22 cellular contexts compared by ENCODE assay signal in genomic region chr11:126766425-126766824, GRCh38.
DNase-seq lines count a peak whose midpoint lies in the region; ATAC-seq and TF ChIP-seq lines count a peak whose summit lies in the region.
"Had no signal": no experiment of that assay in that cellular context is flagged by ENCODE, and none has a peak within 500 bp of the region (broad histone marks: within the 10 kb centered on the region; RNA-seq: fewer than 3 reads in every experiment).

No MANE protein-coding gene starts in this region.

- ATAC-seq in lower lobe of right lung (peak; percentile 69 to 76), GM19328 (IDR thresholded peaks at IDR 0.05; ENCODE audit: unreplicated experiment) (no peak)
- ATAC-seq: activated T-helper 17 cell treated with anti-CD3 and anti-CD28 coated beads, Interleukin-2, amount 50 U/mL, for 72 hours; CD8-positive, alpha-beta T cell; left lobe of liver; stimulated activated naive B cell treated with anti-CD40 and anti-IgM and Interleukin-4, amounts not matched to agents 10 μg/mL and 1 μg/mL and 100 μg/mL, for 72 hours had no signal

- H3K27ac ChIP-seq in Karpas-422 (ENCODE audit: low read length) (no peak overlapping the region), OCI-LY7 (ENCODE audit: low read depth, low read length, poor library complexity, severe bottlenecking) (no peak overlapping the region), lower lobe of right lung (no peak overlapping the region)
- H3K27ac ChIP-seq: esophagus squamous epithelium, thyroid gland had no signal

- CTCF ChIA-PET in Calu3 (lab: Charles Lee) (no interaction called here), OCI-LY7 (lab: Charles Lee; ENCODE audit: unreplicated experiment) (no interaction called here)

- BruUV-seq in Calu3 (replicated peaks; lab: Mats Ljungman, UMichigan) (no TSS peak), OCI-LY7 (replicated peaks; lab: Mats Ljungman, UMichigan) (no TSS peak)

- H3K9ac ChIP-seq in Karpas-422 (ENCODE audit: low read length) = no peak overlapping the region

- H3K9me3 Mint-ChIP-seq in Calu3 (ENCODE audit: low read depth, unreplicated experiment) = peaks cover 2% of the 10 kb centered on the region
- H3K9me3 Mint-ChIP-seq in activated CD4-positive, alpha-beta T cell treated with anti-CD3 and anti-CD28 coated beads, Interleukin-2, amount 10 ng/mL, durations not matched to agents 24 days and 14 days = no peaks in the 10 kb centered on the region
- H3K9me3 Mint-ChIP-seq: CD8-positive, alpha-beta T cell had no signal

- no peaks in the 10 kb centered on the region for H3K36me3 ChIP-seq in Karpas-422 (ENCODE audit: insufficient read depth, low read length)
- H3K36me3 ChIP-seq in OCI-LY7 (ENCODE audit: insufficient read depth, low read length) = no peaks in the 10 kb centered on the region
- no peaks in the 10 kb centered on the region for H3K36me3 ChIP-seq in lower lobe of right lung
- H3K36me3 ChIP-seq: esophagus squamous epithelium, thyroid gland had no signal

- H3K79me2 ChIP-seq in Karpas-422 (ENCODE audit: low read length) (no peaks in the 10 kb centered on the region), OCI-LY7 (ENCODE audit: insufficient read depth, low read depth, low read length) (no peaks in the 10 kb centered on the region)

- H3K27ac Mint-ChIP-seq in Calu3 (ENCODE audit: unreplicated experiment) = no peak overlapping the region
- H3K27ac Mint-ChIP-seq in activated CD4-positive, alpha-beta T cell treated with anti-CD3 and anti-CD28 coated beads, Interleukin-2, amount 10 ng/mL, durations not matched to agents 24 days and 14 days = no peak overlapping the region
- H3K27ac Mint-ChIP-seq: activated naive CD8-positive, alpha-beta T cell; activated T-helper 17 cell treated with anti-CD3 and anti-CD28 coated beads, Interleukin-2, amount 50 U/mL, for 72 hours; CD8-positive, alpha-beta T cell; progenitor cell of endocrine pancreas; stimulated activated naive B cell treated with anti-CD40 and anti-IgM and Interleukin-4, amounts not matched to agents 10 μg/mL and 1 μg/mL and 100 μg/mL, for 72 hours had no signal

- no peaks in the 10 kb centered on the region for H3K4me1 Mint-ChIP-seq in Calu3 (ENCODE audit: low read depth, unreplicated experiment)
- no peaks in the 10 kb centered on the region for H3K4me1 Mint-ChIP-seq in activated CD4-positive, alpha-beta T cell treated with anti-CD3 and anti-CD28 coated beads, Interleukin-2, amount 10 ng/mL, durations not matched to agents 24 days and 14 days
- H3K4me1 Mint-ChIP-seq: activated T-helper 17 cell treated with anti-CD3 and anti-CD28 coated beads, Interleukin-2, amount 50 U/mL, for 72 hours; neural crest cell; stimulated activated naive B cell treated with anti-CD40 and anti-IgM and Interleukin-4, amounts not matched to agents 10 μg/mL and 1 μg/mL and 100 μg/mL, for 72 hours had no signal

- H2AFZ ChIP-seq in Karpas-422 (ENCODE audit: low read length) = 0 out of 2 replicates have a peak overlapping the region, but pooled peaks have one; percentile 21
- no peak overlapping the region for H2AFZ ChIP-seq in OCI-LY7 (ENCODE audit: low read length)

- intact Hi-C loops in Calu3 (cut with micrococcal nuclease; ENCODE audit: unreplicated experiment) (no loop called here), OCI-LY7 (cut with micrococcal nuclease; ENCODE audit: unreplicated experiment) (no loop called here), lower lobe of right lung (cut with DNase I) (no loop called here)
- intact Hi-C loops in activated CD4-positive, alpha-beta T cell treated with anti-CD3 and anti-CD28 coated beads, Interleukin-2, amount 10 ng/mL, durations not matched to agents 24 days and 14 days (cut with micrococcal nuclease) = no loop called here

- H3K9me3 ChIP-seq in Karpas-422 (ENCODE audit: low read length) = no peaks in the 10 kb centered on the region
- no peaks in the 10 kb centered on the region for H3K9me3 ChIP-seq in OCI-LY7 (ENCODE audit: low read length)
- no peaks in the 10 kb centered on the region for H3K9me3 ChIP-seq in lower lobe of right lung
- H3K9me3 ChIP-seq: esophagus squamous epithelium, thyroid gland had no signal

- H3K36me3 Mint-ChIP-seq in Calu3 (ENCODE audit: insufficient read depth, unreplicated experiment) = no peaks in the 10 kb centered on the region
- H3K36me3 Mint-ChIP-seq in activated CD4-positive, alpha-beta T cell treated with anti-CD3 and anti-CD28 coated beads, Interleukin-2, amount 10 ng/mL, durations not matched to agents 24 days and 14 days (ENCODE audit: low read depth) = no peaks in the 10 kb centered on the region
- H3K36me3 Mint-ChIP-seq: activated naive CD8-positive, alpha-beta T cell; CD8-positive, alpha-beta T cell; stimulated activated naive B cell treated with anti-CD40 and anti-IgM and Interleukin-4, amounts not matched to agents 10 μg/mL and 1 μg/mL and 100 μg/mL, for 72 hours had no signal

- in situ Hi-C loops in GM13976 (cut with MboI; ENCODE audit: low sequenced_read_pairs, unreplicated experiment) = no loop called here

- H3K4me1 ChIP-seq in Karpas-422 (ENCODE audit: low read length) (peaks cover 25% of the 10 kb centered on the region), OCI-LY7 (ENCODE audit: insufficient read depth, low read length, poor library complexity, severe bottlenecking) (no peaks in the 10 kb centered on the region), lower lobe of right lung (no peaks in the 10 kb centered on the region)
- H3K4me1 ChIP-seq: esophagus squamous epithelium, thyroid gland had no signal

- H3K9me2 ChIP-seq in Karpas-422 (replicated peaks; ENCODE audit: insufficient read depth, low read length) = no peaks in the 10 kb centered on the region
- H3K9me2 ChIP-seq in OCI-LY7 (ENCODE audit: insufficient read depth, low read length) = no peaks in the 10 kb centered on the region

- H3K27me3 ChIP-seq in Karpas-422 (ENCODE audit: low read length) (no peaks in the 10 kb centered on the region), lower lobe of right lung (ENCODE audit: low read depth) (no peaks in the 10 kb centered on the region)
- H3K27me3 ChIP-seq: esophagus squamous epithelium, thyroid gland had no signal

- POLR2A ChIA-PET in OCI-LY7 (lab: Charles Lee) = interaction anchor here (0.9 kb wide), 1 partner anchor 10 kb away, joined by 3 read pairs; no protein-coding TSS in a partner anchor

- H3K4me3 Mint-ChIP-seq in Calu3 (ENCODE audit: low read depth, unreplicated experiment) = no peak overlapping the region
- no peak overlapping the region for H3K4me3 Mint-ChIP-seq in activated CD4-positive, alpha-beta T cell treated with anti-CD3 and anti-CD28 coated beads, Interleukin-2, amount 10 ng/mL, durations not matched to agents 24 days and 14 days
- H3K4me3 Mint-ChIP-seq: activated naive CD8-positive, alpha-beta T cell; activated T-helper 17 cell treated with anti-CD3 and anti-CD28 coated beads, Interleukin-2, amount 50 U/mL, for 72 hours; CD8-positive, alpha-beta T cell; neural crest cell; stimulated activated naive B cell treated with anti-CD40 and anti-IgM and Interleukin-4, amounts not matched to agents 10 μg/mL and 1 μg/mL and 100 μg/mL, for 72 hours had no signal

- peaks cover 9% of the 10 kb centered on the region for H3K27me3 Mint-ChIP-seq in Calu3 (ENCODE audit: unreplicated experiment)
- no peaks in the 10 kb centered on the region for H3K27me3 Mint-ChIP-seq in activated CD4-positive, alpha-beta T cell treated with anti-CD3 and anti-CD28 coated beads, Interleukin-2, amount 10 ng/mL, durations not matched to agents 24 days and 14 days
- H3K27me3 Mint-ChIP-seq: activated naive CD8-positive, alpha-beta T cell; stimulated activated naive B cell treated with anti-CD40 and anti-IgM and Interleukin-4, amounts not matched to agents 10 μg/mL and 1 μg/mL and 100 μg/mL, for 72 hours had no signal

- H4K20me1 ChIP-seq in Karpas-422 (ENCODE audit: insufficient read depth, low read depth, low read length) = no peaks in the 10 kb centered on the region
- H4K20me1 ChIP-seq in OCI-LY7 (ENCODE audit: insufficient read depth, low read length) = no peaks in the 10 kb centered on the region

- H3K4me3 ChIP-seq in Karpas-422 (ENCODE audit: low read length) = no peak overlapping the region
- H3K4me3 ChIP-seq in OCI-LY7 (ENCODE audit: low read depth, low read length, poor library complexity, severe bottlenecking) = no peak overlapping the region
- H3K4me3 ChIP-seq in lower lobe of right lung = no peak overlapping the region
- H3K4me3 ChIP-seq: esophagus squamous epithelium, thyroid gland had no signal

- peak; percentile 4 for DNase-seq in Calu3
- DNase-seq in Karpas-422 = peak; percentile 57
- DNase-seq in OCI-LY7 (ENCODE audit: low spot score) = no peak
- DNase-seq in lower lobe of right lung = no peak
- DNase-seq in GM13976 (ENCODE audit: low spot score) = no peak
- no peak for DNase-seq in activated CD4-positive, alpha-beta T cell treated with anti-CD3 and anti-CD28 coated beads, Interleukin-2, amount 10 ng/mL, durations not matched to agents 24 days and 14 days
- no peak for DNase-seq in effector CD4-positive, alpha-beta T cell
- DNase-seq: activated CD4-positive, alpha-beta T cell treated with anti-CD3 and anti-CD28 coated beads for 48 hours; CD8-positive, alpha-beta T cell; DND-41; effector CD8-positive, alpha-beta T cell; esophagus squamous epithelium; NCI-H1436 treated with DMSO at 0.1 percent for 48 hours; stimulated activated CD4-positive, alpha-beta T cell treated with anti-CD3 and anti-CD28 coated beads, Interleukin-1b, Interleukin-23, amount 100 ng/mL, for 48 hours; stimulated activated naive B cell treated with anti-CD40 and anti-IgM and Interleukin-4, amounts not matched to agents 10 μg/mL and 1 μg/mL and 100 μg/mL, for 72 hours; thyroid gland had no signal

- H3K4me2 ChIP-seq in Karpas-422 (ENCODE audit: low read depth, low read length, poor library complexity, severe bottlenecking) (no peak overlapping the region), OCI-LY7 (ENCODE audit: low read length) (no peak overlapping the region)

- TF ChIP-seq CTCF in Calu3 (IDR thresholded peaks at IDR 0.05; ENCODE audit: unreplicated experiment) = no peak
- peak; percentile 25; the same call in 1 of the 2 replicates for TF ChIP-seq CTCF in OCI-LY7 (conservative IDR thresholded peaks at IDR 0.05; ENCODE audit: low read length)
- no peak for TF ChIP-seq CTCF in lower lobe of right lung (IDR thresholded peaks at IDR 0.05)
- no peak for TF ChIP-seq CTCF in GM13976 (IDR thresholded peaks at IDR 0.05; ENCODE audit: borderline replicate concordance, control extremely low read depth, extremely low read depth, insufficient read depth, missing control alignments)

Comparison
In these comparisons a context has a peak if more than half of its experiments do, and no peak if none do; other contexts are left out.
1. DNase-seq: peak in Calu3 (single experiment) and Karpas-422 (single experiment); none in OCI-LY7 (single experiment), lower lobe of right lung (single experiment), GM13976 (single experiment), activated CD4-positive, alpha-beta T cell treated with anti-CD3 and anti-CD28 coated beads, Interleukin-2, amount 10 ng/mL, durations not matched to agents 24 days and 14 days (single experiment) and effector CD4-positive, alpha-beta T cell (single experiment).